In the genomic region with DNA sequence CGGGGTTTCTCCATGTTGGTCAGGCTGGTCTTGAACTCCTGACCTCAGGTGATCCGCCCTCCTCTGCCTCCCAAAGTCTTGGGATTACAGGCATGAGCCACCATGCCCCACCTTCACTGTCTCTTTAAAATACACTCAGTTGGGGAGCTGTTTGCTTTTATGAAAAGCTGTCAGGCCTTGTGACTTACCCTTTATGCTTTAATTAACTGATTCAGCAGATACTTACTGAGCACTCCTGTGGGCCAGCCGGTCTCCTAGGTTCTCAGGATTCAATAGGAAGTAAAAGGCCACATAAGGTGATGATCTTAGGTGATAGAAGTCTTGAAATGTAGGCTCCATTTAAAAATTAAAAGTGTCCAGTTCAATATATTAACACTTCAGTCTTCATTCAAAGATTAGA, we compare ENCODE assay signal across 24 cellular contexts. TPM values are rescaled to one million over a fixed set of nuclear protein-coding genes. Genes with fewer than 3 reads are reported as not detected.
A peak's percentile ranks its signal among the peaks of the same experiment; 100 is the strongest.
DNase-seq lines count a peak whose midpoint lies in the region; ATAC-seq and TF ChIP-seq lines count a peak whose summit lies in the region.
"Had no signal": no experiment of that assay in that cellular context is flagged by ENCODE, and none has a peak within 500 bp of the region (broad histone marks: within the 10 kb centered on the region; RNA-seq: fewer than 3 reads in every experiment).

No MANE protein-coding gene starts in this region.

- H3K4me1 ChIP-seq in gastroesophageal sphincter = peaks cover 0 to 24% (median 0%) of the 10 kb centered on the region in 3 donors

- TF ChIP-seq EP300 in gastroesophageal sphincter (IDR thresholded peaks at IDR 0.05) = no peak

- H3K27ac ChIP-seq in gastroesophageal sphincter = no peak overlapping the region
- H3K27ac ChIP-seq: 22Rv1, HL-60 had no signal

- H3K36me3 ChIP-seq in gastroesophageal sphincter = peaks cover 0 to 8% of the 10 kb centered on the region in 2 donors

- ATAC-seq in esophagus mucosa (peak; percentile 68), gastroesophageal sphincter (no peak)
- ATAC-seq: Right ventricle myocardium inferior had no signal

- no peak overlapping the region for H3K4me3 Mint-ChIP-seq in T-helper 2 cell treated with Interferon-gamma antibody and Interleukin-4, amounts not matched to agents 5 μg/mL and 100 μg/mL, for 36 hours
- no peak overlapping the region for H3K4me3 Mint-ChIP-seq in activated T-helper 1 cell treated with anti-CD3 and anti-CD28 coated beads, Interleukin-12 subunit alpha, Interleukin-12 subunit beta, Interleukin-2, Interleukin-4 antibody, amounts not matched to agents 30 ng/mL and 10 ng/mL and 1 ng/mL, durations not matched to agents 14 hours and 24 hours and 36 hours
- H3K4me3 Mint-ChIP-seq: CD14-positive monocyte had no signal

- intact Hi-C loops in activated T-helper 1 cell treated with anti-CD3 and anti-CD28 coated beads, Interleukin-12 subunit alpha, Interleukin-12 subunit beta, Interleukin-2, Interleukin-4 antibody, amounts not matched to agents 30 ng/mL and 10 ng/mL and 1 ng/mL, durations not matched to agents 14 hours and 24 hours and 36 hours (cut with micrococcal nuclease) = no loop called here

- POLR2A ChIA-PET in GM10248 (lab: Yijun Ruan, JAX) = no interaction called here

- H3K27me3 ChIP-seq in gastroesophageal sphincter = no peaks in the 10 kb centered on the region

- no peak overlapping the region for H3K27ac Mint-ChIP-seq in T-helper 2 cell treated with Interferon-gamma antibody and Interleukin-4, amounts not matched to agents 5 μg/mL and 100 μg/mL, for 36 hours
- H3K27ac Mint-ChIP-seq in activated T-helper 1 cell treated with anti-CD3 and anti-CD28 coated beads, Interleukin-12 subunit alpha, Interleukin-12 subunit beta, Interleukin-2, Interleukin-4 antibody, amounts not matched to agents 30 ng/mL and 10 ng/mL and 1 ng/mL, durations not matched to agents 14 hours and 24 hours and 36 hours = no peak overlapping the region

- WGBS in gastroesophageal sphincter (ENCODE audit: low coverage in 1 of 2), 2 donors = 100% methylated on average over 2 to 3 of the region's 3 CpGs

- H3K9me3 Mint-ChIP-seq in T-helper 2 cell treated with Interferon-gamma antibody and Interleukin-4, amounts not matched to agents 5 μg/mL and 100 μg/mL, for 36 hours = no peaks in the 10 kb centered on the region
- H3K9me3 Mint-ChIP-seq in activated T-helper 1 cell treated with anti-CD3 and anti-CD28 coated beads, Interleukin-12 subunit alpha, Interleukin-12 subunit beta, Interleukin-2, Interleukin-4 antibody, amounts not matched to agents 30 ng/mL and 10 ng/mL and 1 ng/mL, durations not matched to agents 14 hours and 24 hours and 36 hours = no peaks in the 10 kb centered on the region
- H3K9me3 Mint-ChIP-seq: CD14-positive monocyte had no signal

- peak; percentile 3 for DNase-seq in T-helper 2 cell treated with Interferon-gamma antibody and Interleukin-4, amounts not matched to agents 5 μg/mL and 100 μg/mL, for 36 hours (ENCODE audit: low spot score)
- DNase-seq in T-helper 2 cell (no peak), NCI-H69 (lab: John Stamatoyannopoulos, UW) (peak; percentile 75), GM10248 (ENCODE audit: extremely low spot score) (no peak)
- no peak for DNase-seq in activated CD4-positive, alpha-beta T cell treated with anti-CD3 and anti-CD28 coated beads, Interleukin-2, amount 50 U/mL, for 1 hour
- no peak for DNase-seq in activated T-helper 1 cell treated with anti-CD3 and anti-CD28 coated beads, Interleukin-12 subunit alpha, Interleukin-12 subunit beta, Interleukin-2, Interleukin-4 antibody, amounts not matched to agents 30 ng/mL and 10 ng/mL and 1 ng/mL, durations not matched to agents 14 hours and 24 hours and 36 hours (ENCODE audit: low spot score)
- DNase-seq: AML-193, DMS153, IMR-90, Kasumi-1, MM.1S, NCI-H1092, NCI-H1436 treated with DMSO at 0.1 percent for 48 hours, NCI-H2029, NCI-H2171, NCI-H526, SW 1271 had no signal

- CTCF ChIA-PET in GM10248 (lab: Yijun Ruan, JAX) = interaction anchor here (1.3 to 5.2 kb wide), 3 partner anchors 23 to 228 kb away, joined by 4 to 24 read pairs (median 5); no protein-coding TSS in a partner anchor

- TF ChIP-seq CTCF in GM10248 (IDR thresholded peaks at IDR 0.05; ENCODE audit: control extremely low read depth, extremely low read depth, low read depth, missing control alignments) (no peak), gastroesophageal sphincter (IDR thresholded peaks at IDR 0.05) (no peak)

- peaks cover 46% of the 10 kb centered on the region for H3K36me3 Mint-ChIP-seq in T-helper 2 cell treated with Interferon-gamma antibody and Interleukin-4, amounts not matched to agents 5 μg/mL and 100 μg/mL, for 36 hours (ENCODE audit: low read depth)
- peaks cover 48% of the 10 kb centered on the region for H3K36me3 Mint-ChIP-seq in activated T-helper 1 cell treated with anti-CD3 and anti-CD28 coated beads, Interleukin-12 subunit alpha, Interleukin-12 subunit beta, Interleukin-2, Interleukin-4 antibody, amounts not matched to agents 30 ng/mL and 10 ng/mL and 1 ng/mL, durations not matched to agents 14 hours and 24 hours and 36 hours (ENCODE audit: low read depth)

- no peak for TF ChIP-seq POLR2A in gastroesophageal sphincter (IDR thresholded peaks at IDR 0.05)

- no peak overlapping the region for H3K4me3 ChIP-seq in gastroesophageal sphincter

- H3K4me1 Mint-ChIP-seq in T-helper 2 cell treated with Interferon-gamma antibody and Interleukin-4, amounts not matched to agents 5 μg/mL and 100 μg/mL, for 36 hours (ENCODE audit: low read depth) = peaks cover 54% of the 10 kb centered on the region
- peaks cover 71% of the 10 kb centered on the region for H3K4me1 Mint-ChIP-seq in activated T-helper 1 cell treated with anti-CD3 and anti-CD28 coated beads, Interleukin-12 subunit alpha, Interleukin-12 subunit beta, Interleukin-2, Interleukin-4 antibody, amounts not matched to agents 30 ng/mL and 10 ng/mL and 1 ng/mL, durations not matched to agents 14 hours and 24 hours and 36 hours (ENCODE audit: low read depth)

- H3K9me3 ChIP-seq in gastroesophageal sphincter = no peaks in the 10 kb centered on the region

- H3K27me3 Mint-ChIP-seq in T-helper 2 cell treated with Interferon-gamma antibody and Interleukin-4, amounts not matched to agents 5 μg/mL and 100 μg/mL, for 36 hours (ENCODE audit: low read depth) = no peaks in the 10 kb centered on the region
- H3K27me3 Mint-ChIP-seq in activated T-helper 1 cell treated with anti-CD3 and anti-CD28 coated beads, Interleukin-12 subunit alpha, Interleukin-12 subunit beta, Interleukin-2, Interleukin-4 antibody, amounts not matched to agents 30 ng/mL and 10 ng/mL and 1 ng/mL, durations not matched to agents 14 hours and 24 hours and 36 hours (ENCODE audit: insufficient read depth) = no peaks in the 10 kb centered on the region

RNA-seq across cellular contexts. Expression of gene UBAC2, which starts 7.5 kb away (rescaled TPM):
- total RNA-seq in esophagus mucosa (59.4 TPM), gastroesophageal sphincter (10 to 100 TPM; 45.0 to 59.6 (median 52.2) TPM)
- total RNA-seq in activated T-helper 1 cell treated with anti-CD3 and anti-CD28 coated beads, Interleukin-12 subunit alpha, Interleukin-12 subunit beta, Interleukin-2, Interleukin-4 antibody, amounts not matched to agents 30 ng/mL and 10 ng/mL and 1 ng/mL, durations not matched to agents 14 hours and 24 hours and 36 hours = 52.1 and 56.3 TPM in 2 replicates

RNA-seq across cellular contexts. Expression of gene GPR18, which starts 50.0 kb away (rescaled TPM):
- total RNA-seq in esophagus mucosa (not detected), gastroesophageal sphincter (not detected)
- total RNA-seq in activated T-helper 1 cell treated with anti-CD3 and anti-CD28 coated beads, Interleukin-12 subunit alpha, Interleukin-12 subunit beta, Interleukin-2, Interleukin-4 antibody, amounts not matched to agents 30 ng/mL and 10 ng/mL and 1 ng/mL, durations not matched to agents 14 hours and 24 hours and 36 hours = 12.0 and 15.9 TPM in 2 replicates
- total RNA-seq: H1, IMR-90, Right ventricle myocardium inferior had no signal

Comparison
In these comparisons a context has a peak if more than half of its experiments do, and no peak if none do; other contexts are left out.
1. DNase-seq: peak in T-helper 2 cell treated with Interferon-gamma antibody and Interleukin-4, amounts not matched to agents 5 μg/mL and 100 μg/mL, for 36 hours (single experiment) and NCI-H69 (single experiment); none in T-helper 2 cell (0 of 5), GM10248 (single experiment), activated CD4-positive, alpha-beta T cell treated with anti-CD3 and anti-CD28 coated beads, Interleukin-2, amount 50 U/mL, for 1 hour (single experiment) and activated T-helper 1 cell treated with anti-CD3 and anti-CD28 coated beads, Interleukin-12 subunit alpha, Interleukin-12 subunit beta, Interleukin-2, Interleukin-4 antibody, amounts not matched to agents 30 ng/mL and 10 ng/mL and 1 ng/mL, durations not matched to agents 14 hours and 24 hours and 36 hours (single experiment).
2. RNA of gene GPR18, which starts 50.0 kb away (total RNA-seq): 12.0 to 15.9 TPM in activated T-helper 1 cell treated with anti-CD3 and anti-CD28 coated beads, Interleukin-12 subunit alpha, Interleukin-12 subunit beta, Interleukin-2, Interleukin-4 antibody, amounts not matched to agents 30 ng/mL and 10 ng/mL and 1 ng/mL, durations not matched to agents 14 hours and 24 hours and 36 hours; not detected in esophagus mucosa (single experiment) and not detected in gastroesophageal sphincter; every median in the first group is over 10 times any median in the second.